25 cellular contexts compared by ENCODE assay signal in genomic region chr17:64225410-64225809, GRCh38.
"Had no signal": no experiment of that assay in that cellular context is flagged by ENCODE, and none has a peak within 500 bp of the region (broad histone marks: within the 10 kb centered on the region; RNA-seq: fewer than 3 reads in every experiment).

No MANE protein-coding gene starts in this region.

- H3K36me3 ChIP-seq: heart right ventricle, left ventricle myocardium inferior, pancreas, right atrium auricular region, right lobe of liver, suprapubic skin, thoracic aorta, uterus had no signal

- H3K27ac Mint-ChIP-seq: stimulated activated naive CD8-positive, alpha-beta T cell treated with anti-CD3 and anti-CD28 coated beads, Interleukin-15, Interleukin-2, amounts not matched to agents 100 ng/mL and 50 ng/mL, for 24 hours had no signal

- H3K9me3 Mint-ChIP-seq: natural killer cell treated with Interleukin-12 subunit alpha and Interleukin-12 subunit beta and Interleukin-15 and Interleukin-18, amount 100 ng/mL, for 72 hours; neural crest cell; stimulated activated naive CD8-positive, alpha-beta T cell treated with anti-CD3 and anti-CD28 coated beads, Interleukin-15, Interleukin-2, amounts not matched to agents 100 ng/mL and 50 ng/mL, for 24 hours had no signal

- H3K27me3 Mint-ChIP-seq: naive thymus-derived CD4-positive, alpha-beta T cell; natural killer cell treated with Interleukin-12 subunit alpha and Interleukin-12 subunit beta and Interleukin-15 and Interleukin-18, amount 100 ng/mL, for 72 hours; stimulated activated naive CD8-positive, alpha-beta T cell treated with anti-CD3 and anti-CD28 coated beads, Interleukin-15, Interleukin-2, amounts not matched to agents 100 ng/mL and 50 ng/mL, for 24 hours had no signal

- H3K4me2 ChIP-seq: hepatocyte, smooth muscle cell had no signal

- H3K4me3 Mint-ChIP-seq: naive thymus-derived CD4-positive, alpha-beta T cell; natural killer cell treated with Interleukin-12 subunit alpha and Interleukin-12 subunit beta and Interleukin-15 and Interleukin-18, amount 100 ng/mL, for 72 hours; neural crest cell; stimulated activated naive CD8-positive, alpha-beta T cell treated with anti-CD3 and anti-CD28 coated beads, Interleukin-15, Interleukin-2, amounts not matched to agents 100 ng/mL and 50 ng/mL, for 24 hours; type B pancreatic cell had no signal

- H3K27ac ChIP-seq: heart right ventricle, hepatocyte, left ventricle myocardium inferior, pancreas, right atrium auricular region, right lobe of liver, suprapubic skin, thoracic aorta, uterus had no signal

- H3K27me3 ChIP-seq: heart right ventricle, hepatocyte, pancreas, right atrium auricular region, right lobe of liver, suprapubic skin, uterus had no signal

- H3K4me3 ChIP-seq: heart right ventricle, hepatocyte, left ventricle myocardium inferior, lung, mucosa of descending colon, pancreas, right atrium auricular region, right lobe of liver, smooth muscle cell, suprapubic skin, thoracic aorta, uterus had no signal

- H3K36me3 Mint-ChIP-seq: natural killer cell treated with Interleukin-12 subunit alpha and Interleukin-12 subunit beta and Interleukin-15 and Interleukin-18, amount 100 ng/mL, for 72 hours had no signal

- H3K9me3 ChIP-seq: heart right ventricle, left ventricle myocardium inferior, mucosa of descending colon, pancreas, right atrium auricular region, right lobe of liver, suprapubic skin, thoracic aorta, uterus had no signal

- DNase-seq: heart right ventricle; left ventricle myocardium inferior; midbrain; mucosa of descending colon; naive thymus-derived CD4-positive, alpha-beta T cell; nucleus accumbens; pancreas; posterior cingulate gyrus; right lobe of liver; stimulated activated CD4-positive, alpha-beta T cell treated with anti-CD3 and anti-CD28 coated beads, Interleukin-1b, Interleukin-23, amount 100 ng/mL, for 48 hours; stimulated activated CD4-positive, alpha-beta T cell treated with anti-CD3 and anti-CD28 coated beads, Interleukin-2, amount 100 ng/mL, for 48 hours; stimulated activated CD4-positive, alpha-beta T cell treated with anti-CD3 and anti-CD28 coated beads, Interleukin-4, amount 100 ng/mL, for 4 hours; stimulated activated CD8-positive, alpha-beta memory T cell treated with anti-CD3 and anti-CD28 coated beads, Interleukin-4, amount 100 ng/mL, for 48 hours; stimulated activated naive CD4-positive, alpha-beta T cell; uterus had no signal
